ENCODE assay signal across 9 cellular contexts in the genomic region with DNA sequence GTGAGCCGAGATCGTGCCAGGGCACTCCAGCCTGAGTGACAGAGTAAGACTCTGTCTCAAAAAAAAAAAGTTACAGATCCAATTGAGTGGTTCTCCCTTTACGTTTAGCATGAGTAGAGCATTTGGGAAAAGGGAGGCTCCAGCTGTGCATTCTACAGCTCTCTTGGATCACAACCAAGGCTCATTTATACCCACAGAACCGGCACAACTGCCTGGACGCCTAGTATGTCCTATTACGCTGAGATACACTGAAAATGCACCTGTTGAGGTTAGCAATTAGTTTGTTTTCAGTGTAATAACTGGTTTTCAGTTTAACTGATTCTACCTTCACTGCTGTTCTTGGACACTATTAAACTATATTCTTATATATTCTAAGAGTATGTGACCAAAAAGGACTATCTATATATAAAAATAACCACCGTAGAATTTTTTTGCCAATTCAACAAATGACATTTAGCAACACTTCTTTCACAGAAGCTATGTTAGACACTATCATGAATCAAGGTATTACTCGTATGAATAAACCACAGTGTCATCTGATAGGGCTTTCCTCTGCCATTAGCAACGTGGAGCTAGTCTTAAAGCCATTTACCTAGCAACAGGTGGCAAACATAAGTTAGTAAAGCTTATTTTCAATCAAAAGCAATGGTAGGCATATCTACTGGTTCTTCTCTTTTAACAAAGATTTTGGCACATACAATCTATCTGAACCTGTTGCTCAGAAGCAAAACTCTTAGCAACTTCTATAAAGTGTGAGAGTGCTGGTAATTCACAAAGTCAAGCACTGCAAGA. TPM values are rescaled to one million over a fixed set of nuclear protein-coding genes. Genes with fewer than 3 reads are reported as not detected.
DNase-seq lines count a peak whose midpoint lies in the region; TF ChIP-seq lines count a peak whose summit lies in the region.
"Had no signal": no experiment of that assay in that cellular context is flagged by ENCODE, and none has a peak within 500 bp of the region (broad histone marks: within the 10 kb centered on the region; RNA-seq: fewer than 3 reads in every experiment).

No MANE protein-coding gene starts in this region.

- H3K4me3 Mint-ChIP-seq in neural crest cell, result peak overlapping the region; percentile 95

- peaks cover 3% of the 10 kb centered on the region for H3K36me3 ChIP-seq in colonic mucosa

- H3K27ac ChIP-seq in colonic mucosa, result peak overlapping the region; percentile 99

- H3K36me3 Mint-ChIP-seq in neural crest cell (ENCODE audit: low read depth), result peaks cover 15% of the 10 kb centered on the region

- no peaks in the 10 kb centered on the region for H3K9me3 Mint-ChIP-seq in neural crest cell

- TF ChIP-seq CTCF in NB4 (IDR thresholded peaks at IDR 0.05; ENCODE audit: low read depth, low read length) (no peak), colonic mucosa (IDR thresholded peaks at IDR 0.05) (no peak), neural crest cell (conservative IDR thresholded peaks at IDR 0.05) (no peak)

- DNase-seq in COLO668 (lab: John Stamatoyannopoulos, UW; ENCODE audit: unreplicated experiment) (peak; percentile 6), NB4 (ENCODE audit: low read depth) (peak; percentile 6), colonic mucosa (no peak), neural crest cell (ENCODE audit: low read depth, low spot score) (no peak), NCI-H2227 treated with DMSO at 0.1 percent for 48 hours (lab: John Stamatoyannopoulos, UW) (no peak), T1000 (lab: John Stamatoyannopoulos, UW) (no peak), GM03348 (ENCODE audit: low spot score) (no peak)
- no peak for DNase-seq in stimulated activated CD4-positive, alpha-beta T cell treated with anti-CD3 and anti-CD28 coated beads, Interleukin-2, amount 100 ng/mL, for 24 hours
- DNase-seq: NCI-H510A treated with DMSO at 0.1 percent for 48 hours had no signal

- no peaks in the 10 kb centered on the region for H3K27me3 ChIP-seq in colonic mucosa

- H3K4me3 ChIP-seq in NB4 (ENCODE audit: low read depth, low read length), result peak overlapping the region; percentile 83
- H3K4me3 ChIP-seq in colonic mucosa, result peak overlapping the region; percentile 82

- no peak overlapping the region for H3K27ac Mint-ChIP-seq in neural crest cell (ENCODE audit: unreplicated experiment)

- H3K9ac ChIP-seq in colonic mucosa (ENCODE audit: low read depth in 2 of 2, low read length in 2 of 2), result peak overlapping the region in 1 of 2 donors; percentile 4

- H3K4me1 Mint-ChIP-seq in neural crest cell, result peaks cover 31% of the 10 kb centered on the region

- H3K4me1 ChIP-seq in colonic mucosa, result peaks cover 19% of the 10 kb centered on the region

- intact Hi-C loops in colonic mucosa (cut with DNase I), result no loop called here

- no peaks in the 10 kb centered on the region for H3K27me3 Mint-ChIP-seq in neural crest cell (ENCODE audit: low read depth)

- H3K9me3 ChIP-seq in colonic mucosa, result no peaks in the 10 kb centered on the region

- no peak for TF ChIP-seq POLR2A in NB4 (IDR thresholded peaks at IDR 0.05; ENCODE audit: extremely low read depth, insufficient read length)

RNA-seq across cellular contexts. Expression of a gene that starts 3.6 kb away (rescaled TPM):
- total RNA-seq in colonic mucosa, result 10 to 100 TPM; 26.7 to 33.2 TPM
- 31.1 and 34.0 TPM in 2 replicates for total RNA-seq in neural crest cell

Comparison
In these comparisons a context has a peak if more than half of its experiments do, and no peak if none do; other contexts are left out.
1. DNase-seq: peak in COLO668 (single experiment) and NB4 (single experiment); none in colonic mucosa (single experiment), neural crest cell (single experiment), NCI-H2227 treated with DMSO at 0.1 percent for 48 hours (single experiment), T1000 (single experiment), GM03348 (single experiment) and stimulated activated CD4-positive, alpha-beta T cell treated with anti-CD3 and anti-CD28 coated beads, Interleukin-2, amount 100 ng/mL, for 24 hours (0 of 2).